Comparison of ENCODE assay signal across 17 cellular contexts in genomic region chr2:129006135-129006885, GRCh38.
A peak's percentile ranks its signal among the peaks of the same experiment; 100 is the strongest.
DNase-seq lines count a peak whose midpoint lies in the region; ATAC-seq and TF ChIP-seq lines count a peak whose summit lies in the region.
"Had no signal": no experiment of that assay in that cellular context is flagged by ENCODE, and none has a peak within 500 bp of the region (broad histone marks: within the 10 kb centered on the region; RNA-seq: fewer than 3 reads in every experiment).

No MANE protein-coding gene starts in this region.

- no peaks in the 10 kb centered on the region for H3K36me3 ChIP-seq in testis (ENCODE audit: low read depth, missing control alignments)

- H3K27me3 ChIP-seq in testis: no peaks in the 10 kb centered on the region

- no peak for ATAC-seq in HG02798 (IDR thresholded peaks at IDR 0.05; ENCODE audit: poor library complexity, unreplicated experiment)
- no peak for ATAC-seq in GM18873 (IDR thresholded peaks at IDR 0.05; ENCODE audit: low FRiP score, unreplicated experiment)
- ATAC-seq: PC-3 had no signal

- DNase-seq in NCI-H2107 treated with DMSO at 0.1 percent for 48 hours (lab: John Stamatoyannopoulos, UW; ENCODE audit: unreplicated experiment) (peak; percentile 42), NCI-H2107 (lab: John Stamatoyannopoulos, UW) (no peak), NCI-H345 (lab: John Stamatoyannopoulos, UW) (peak; percentile 58), epithelial cell of esophagus (ENCODE audit: low read depth) (peak; percentile 16), testis (peak; percentile 29), NCI-H1694 treated with DMSO at 0.1 percent for 48 hours (lab: John Stamatoyannopoulos, UW) (no peak)
- DNase-seq: DND-41, GDM1, Karpas-422, MM.1S, NCI-H1436, NCI-H2081 treated with DMSO at 0.1 percent for 48 hours, NCI-H524 treated with DMSO at 0.1 percent for 48 hours, PC-3 had no signal

- WGBS in testis, 2 donors: 53 to 69% methylated on average over 19 of the region's 19 CpGs

- TF ChIP-seq POLR2A in testis (IDR thresholded peaks at IDR 0.05): no peak

- H3K4me3 ChIP-seq in epithelial cell of esophagus (ENCODE audit: low read length) (no peak overlapping the region), testis (no peak overlapping the region)
- H3K4me3 ChIP-seq: SK-N-MC had no signal

- TF ChIP-seq CTCF in epithelial cell of esophagus (IDR thresholded peaks at IDR 0.05; ENCODE audit: insufficient read depth, low read depth, low read length, missing control alignments) (no peak), testis (IDR thresholded peaks at IDR 0.05) (no peak)

- intact Hi-C loops in testis (cut with DNase I; ENCODE audit: low total_unique reads): no loop called here

- no peak overlapping the region for H3K27ac ChIP-seq in testis
- H3K27ac ChIP-seq: SK-N-MC had no signal

- H3K9me3 ChIP-seq in testis: no peaks in the 10 kb centered on the region

- H3K4me1 ChIP-seq in testis: no peaks in the 10 kb centered on the region

Comparison
In these comparisons a context has a peak if more than half of its experiments do, and no peak if none do; other contexts are left out.
1. DNase-seq: peak in NCI-H2107 treated with DMSO at 0.1 percent for 48 hours (single experiment), NCI-H345 (single experiment), epithelial cell of esophagus (single experiment) and testis (single experiment); none in NCI-H2107 (single experiment) and NCI-H1694 treated with DMSO at 0.1 percent for 48 hours (single experiment).